10 cellular contexts compared by ENCODE assay signal in the genomic region with DNA sequence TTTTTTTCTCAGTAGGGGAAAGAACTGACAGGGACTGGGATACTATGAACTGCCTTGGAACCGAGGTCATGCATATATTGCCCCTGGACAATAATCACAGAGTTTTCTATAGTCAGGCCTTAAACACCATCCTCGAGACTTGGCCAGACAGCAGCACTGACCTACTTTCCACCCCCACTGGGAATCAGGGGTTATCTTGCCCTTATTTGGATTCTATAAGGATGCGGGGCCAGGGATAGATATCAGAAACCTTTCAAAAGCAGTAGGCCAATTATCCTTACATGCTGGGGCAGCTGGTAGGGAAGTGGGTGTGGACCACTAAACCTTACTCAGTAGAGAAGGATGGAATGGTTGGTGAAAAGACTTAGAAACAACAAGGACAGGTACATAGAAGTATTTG. TPM values are rescaled to one million over a fixed set of nuclear protein-coding genes. Genes with fewer than 3 reads are reported as not detected.
DNase-seq lines count a peak whose midpoint lies in the region; ATAC-seq, FAIRE-seq and TF ChIP-seq lines count a peak whose summit lies in the region.
"Had no signal": no experiment of that assay in that cellular context is flagged by ENCODE, and none has a peak within 500 bp of the region (broad histone marks: within the 10 kb centered on the region; RNA-seq: fewer than 3 reads in every experiment).

No MANE protein-coding gene starts in this region.

- peak overlapping the region; percentile 38 for H3K27ac Mint-ChIP-seq in osteocyte (ENCODE audit: unreplicated experiment)

- no peak overlapping the region for H2BK120ac ChIP-seq in H1 (replicated peaks; ENCODE audit: low read depth, low read length)

- ATAC-seq in HG02571 (IDR thresholded peaks at IDR 0.05; ENCODE audit: unreplicated experiment) = no peak
- ATAC-seq in GM21717 (IDR thresholded peaks at IDR 0.05; ENCODE audit: unreplicated experiment) = no peak

- peaks cover 12% of the 10 kb centered on the region for H3K23me2 ChIP-seq in H1 (ENCODE audit: low read depth, low read length)

- DNase-seq in H1 (ENCODE audit: low read depth in 1 of 2, low spot score in 2 of 2) = no peak
- no peak for DNase-seq in osteocyte (ENCODE audit: extremely low spot score, unreplicated experiment)
- DNase-seq in hippocampal formation (lab: John Stamatoyannopoulos, UW) = no peak
- no peak for DNase-seq in ACHN
- DNase-seq: NCI-H2029 had no signal

- no peak overlapping the region for H2BK20ac ChIP-seq in H1 (ENCODE audit: low read length)

- H3K56ac ChIP-seq in H1 (replicated peaks; ENCODE audit: insufficient read length, low read depth, low read length) = no peak overlapping the region

- H3K36me3 Mint-ChIP-seq in osteocyte (ENCODE audit: unreplicated experiment) = peaks cover 4% of the 10 kb centered on the region

- POLR2A ChIA-PET in H1 (lab: Charles Lee; ENCODE audit: partially characterized antibody) = interaction anchor here (0.9 to 7.8 kb wide), 9 partner anchors 7 to 753 kb away, joined by 3 to 148 read pairs (median 5); partner anchors contain the start of genes ARHGEF40, PARP2, PNP and TMEM253

- H3K36me3 ChIP-seq in BLaER1 = peaks cover 19% of the 10 kb centered on the region
- peaks cover 19% of the 10 kb centered on the region for H3K36me3 ChIP-seq in HUES64 (ENCODE audit: insufficient read depth, low read length)
- peaks cover 5 to 16% (median 11%) of the 10 kb centered on the region in 4 experiments; a peak in 7 of 8 replicates for H3K36me3 ChIP-seq in H1 (ENCODE audit: control insufficient read depth in 2 of 4, insufficient read depth in 4 of 4, low read length in 3 of 4)
- H3K36me3 ChIP-seq: prostate gland had no signal

- peaks cover 40% of the 10 kb centered on the region for H3K4me1 Mint-ChIP-seq in osteocyte (ENCODE audit: unreplicated experiment)

- TF ChIP-seq EP300 in H1 (IDR thresholded peaks at IDR 0.05; ENCODE audit: borderline replicate concordance in 1 of 2, low read depth in 2 of 2, low read length in 2 of 2) = no peak

- no peak for TF ChIP-seq RAD21 in H1 (IDR thresholded peaks at IDR 0.05 in 1 of 2, conservative IDR thresholded peaks at IDR 0.05 in 1 of 2; ENCODE audit: low read depth in 2 of 2, low read length in 2 of 2)

- 88% methylated on average over 3 of the region's 3 CpGs for WGBS in HUES64
- WGBS in H1 (ENCODE audit: extremely low coverage in 1 of 2, insufficient coverage in 1 of 2, insufficient read length in 1 of 2, insufficient replicate concordance in 2 of 2, low coverage in 1 of 2, low lambda C conversion rate in 2 of 2, missing lambda C conversion rate in 1 of 2), 2 experiments = 80% methylated on average over 3 of the region's 3 CpGs; no CpG with 5 or more reads in 1 of the 2 experiments

- no peak overlapping the region for H3K18ac ChIP-seq in H1 (ENCODE audit: extremely low read depth, low read length)

- peaks cover 4 to 55% of the 10 kb centered on the region in 2 experiments for H3K79me2 ChIP-seq in H1 (ENCODE audit: control insufficient read depth in 1 of 2, insufficient read depth in 2 of 2, low read length in 2 of 2)

- TF ChIP-seq POLR2A in H1 (IDR thresholded peaks at IDR 0.05; ENCODE audit: control extremely low read depth in 1 of 2, low read depth in 2 of 2, low read length in 2 of 2) = no peak

- no peak overlapping the region for H2BK15ac ChIP-seq in H1 (ENCODE audit: low read length)

- H2BK5ac ChIP-seq in H1 (ENCODE audit: low read depth, low read length) = no peak overlapping the region

- H3K4me3 ChIP-seq in BLaER1 = no peak overlapping the region
- H3K4me3 ChIP-seq in HUES64 (ENCODE audit: low read length) = peak overlapping the region; percentile 72
- H3K4me3 ChIP-seq in H1 (ENCODE audit: extremely low read depth in 1 of 4, insufficient read depth in 2 of 4, low read depth in 3 of 4, low read length in 4 of 4) = peak overlapping the region; percentile 1 to 85 (median 36); a peak in 5 of 8 replicates
- H3K4me3 ChIP-seq: prostate gland had no signal

- in situ Hi-C loops in ACHN (cut with HindIII; ENCODE audit: low pct_ligation_motif_present, low pct_unique_long_range_greater_than_20kb, low sequenced_read_pairs) = no loop called here

- H3K9me3 ChIP-seq in BLaER1 = no peaks in the 10 kb centered on the region
- no peaks in the 10 kb centered on the region for H3K9me3 ChIP-seq in HUES64 (ENCODE audit: insufficient read depth, low read depth, low read length)
- no peaks in the 10 kb centered on the region for H3K9me3 ChIP-seq in H1 (ENCODE audit: insufficient read depth in 2 of 2, low read depth in 1 of 2, low read length in 1 of 2)
- H3K9me3 ChIP-seq: prostate gland had no signal

- no peak overlapping the region for H4K91ac ChIP-seq in H1 (replicated peaks; ENCODE audit: insufficient read length, low read length)

- no peak for TF ChIP-seq CTCF in H1 (IDR thresholded peaks at IDR 0.05; ENCODE audit: control extremely low read depth in 1 of 3, insufficient read depth in 1 of 3, low read depth in 1 of 3, low read length in 3 of 3)
- TF ChIP-seq CTCF in osteocyte (IDR thresholded peaks at IDR 0.05) = no peak

- no peak overlapping the region for H3K14ac ChIP-seq in H1 (ENCODE audit: insufficient read length)

- no peak overlapping the region for H4K5ac ChIP-seq in H1 (ENCODE audit: insufficient read length, low read depth, low read length)

- peaks cover 4% of the 10 kb centered on the region for H3K79me1 ChIP-seq in H1 (ENCODE audit: low read depth, low read length)

- peaks cover 81% of the 10 kb centered on the region for H3K4me1 ChIP-seq in BLaER1
- H3K4me1 ChIP-seq in HUES64 (ENCODE audit: insufficient read depth, low read length) = peaks cover 50% of the 10 kb centered on the region
- H3K4me1 ChIP-seq in H1 (replicated peaks in 1 of 4; ENCODE audit: control insufficient read depth in 3 of 4, insufficient read depth in 4 of 4, low read length in 3 of 4) = peaks cover 16 to 35% (median 24%) of the 10 kb centered on the region in 4 experiments

- H4K20me1 ChIP-seq in BLaER1 = peaks cover 51% of the 10 kb centered on the region
- H4K20me1 ChIP-seq in H1 (replicated peaks in 1 of 2; ENCODE audit: control insufficient read depth in 1 of 2, insufficient read depth in 2 of 2, low read length in 2 of 2) = peaks cover 2 to 3% of the 10 kb centered on the region in 2 experiments

- FAIRE-seq in H1 (lab: Jason Lieb, UNC) = no peak

- no peak overlapping the region for H2AK5ac ChIP-seq in H1 (ENCODE audit: low read depth, low read length)

- H3K4me2 ChIP-seq in BLaER1 = peak overlapping the region; percentile 86
- H3K4me2 ChIP-seq in H1 (ENCODE audit: insufficient read depth in 1 of 2, low read depth in 2 of 2, low read length in 2 of 2) = peak overlapping the region; percentile 90 to 91

- H3K4ac ChIP-seq in H1 (replicated peaks; ENCODE audit: insufficient read length, low read depth, low read length) = no peak overlapping the region

- no peaks in the 10 kb centered on the region for H3K27me3 Mint-ChIP-seq in osteocyte (ENCODE audit: unreplicated experiment)

- H3K27ac ChIP-seq in BLaER1 (no peak overlapping the region), HUES64 (ENCODE audit: low read depth, low read length) (peak overlapping the region; percentile 41; the same call in 1 of the 2 replicates), H1 (ENCODE audit: low read depth, low read length) (no peak overlapping the region)

- H4K8ac ChIP-seq in H1 (ENCODE audit: extremely low read depth, insufficient read depth, low read length) = no peak overlapping the region

- H3K4me3 Mint-ChIP-seq in osteocyte (ENCODE audit: unreplicated experiment) = no peak overlapping the region

- CTCF ChIA-PET in H1 (lab: Charles Lee; ENCODE audit: partially characterized antibody) = interaction anchor here (0.6 to 7.8 kb wide), 12 partner anchors 10 to 116 kb away, joined by 3 to 239 read pairs (median 12); partner anchors contain the start of genes ARHGEF40 and TMEM253

- no peak overlapping the region for H2AFZ ChIP-seq in H1 (ENCODE audit: low read length)

- H3K9ac ChIP-seq in BLaER1 = peak overlapping the region; percentile 12; the same call in 1 of the 2 replicates
- H3K9ac ChIP-seq in HUES64 (ENCODE audit: low read depth, low read length) = no peak overlapping the region
- H3K9ac ChIP-seq in H1 (replicated peaks in 1 of 4; ENCODE audit: extremely low read depth in 1 of 4, low read depth in 3 of 4, low read length in 3 of 4) = no peak overlapping the region

- no peak overlapping the region for H2BK12ac ChIP-seq in H1 (ENCODE audit: low read depth, low read length)

- H3K27me3 ChIP-seq in BLaER1 = no peaks in the 10 kb centered on the region
- H3K27me3 ChIP-seq in HUES64 (ENCODE audit: insufficient read depth, low read length) = no peaks in the 10 kb centered on the region
- no peaks in the 10 kb centered on the region for H3K27me3 ChIP-seq in H1 (replicated peaks in 1 of 4; ENCODE audit: control insufficient read depth in 3 of 4, extremely low read depth in 1 of 4, insufficient read depth in 3 of 4, low read length in 3 of 4)

- no peaks in the 10 kb centered on the region for H3K9me3 Mint-ChIP-seq in osteocyte (ENCODE audit: unreplicated experiment)

- no peak overlapping the region for H3K23ac ChIP-seq in H1 (ENCODE audit: insufficient read length)

RNA-seq across cellular contexts. Expression of gene ZNF219, which starts 2.0 kb away (rescaled TPM):
- 83.6 TPM for polyA plus RNA-seq in HUES64 (2013, experiment 1 of 2)
- 87.7 TPM for polyA plus RNA-seq in HUES64 (2013, experiment 2 of 2)
- 108 and 113 TPM in 2 replicates for total RNA-seq in H1 (2021; fragmentation: NEBNext Ultra II Directional; extraction: Animal tissue kit (Norgen Biotek cat#: 25700))
- polyA plus RNA-seq in H1 (2011; rRNA removed) = 160 and 310 TPM in 2 replicates
- 158 TPM for polyA plus RNA-seq in H1 (2011; cell fraction: cytosol; rRNA removed)
- polyA plus RNA-seq in H1 (2011; cell fraction: nucleus; rRNA removed) = 334 TPM
- 67.0 to 90.6 TPM (median 84.5 TPM) in 4 replicates for polyA plus RNA-seq in H1 (2012, experiment 1 of 2)
- 82.6 TPM for polyA plus RNA-seq in H1 (2012, experiment 2 of 2)
- polyA plus RNA-seq in H1 (2013, experiment 1 of 2) = 76.2 TPM
- 67.2 TPM for polyA plus RNA-seq in H1 (2013, experiment 2 of 2)
- 26.2 and 43.7 TPM in 2 replicates for polyA minus RNA-seq in H1 (2011; rRNA and poly(A)+ RNA removed)
- polyA minus RNA-seq in H1 (2011; cell fraction: cytosol; rRNA and poly(A)+ RNA removed) = 73.0 TPM
- polyA minus RNA-seq in H1 (2011; cell fraction: nucleus; rRNA and poly(A)+ RNA removed) = 124 TPM
- total RNA-seq in osteocyte = 20.5 and 25.2 TPM in 2 replicates

RNA-seq across cellular contexts. Expression of gene TMEM253, which starts 4.4 kb away (rescaled TPM):
- 1.5 TPM for polyA plus RNA-seq in HUES64 (2013, experiment 1 of 2)
- 0.63 TPM for polyA plus RNA-seq in HUES64 (2013, experiment 2 of 2)
- total RNA-seq in H1 (2021; fragmentation: NEBNext Ultra II Directional; extraction: Animal tissue kit (Norgen Biotek cat#: 25700)) = 1.3 and 1.9 TPM in 2 replicates
- 1.9 and 2.2 TPM in 2 replicates for polyA plus RNA-seq in H1 (2011; rRNA removed)
- 2.2 TPM for polyA plus RNA-seq in H1 (2011; cell fraction: cytosol; rRNA removed)
- polyA plus RNA-seq in H1 (2011; cell fraction: nucleus; rRNA removed) = 3.2 TPM
- 1.9 to 3.0 TPM (median 2.2 TPM) in 4 replicates for polyA plus RNA-seq in H1 (2012, experiment 1 of 2)
- 1.8 TPM for polyA plus RNA-seq in H1 (2012, experiment 2 of 2)
- polyA plus RNA-seq in H1 (2013, experiment 1 of 2) = 1.6 TPM
- polyA plus RNA-seq in H1 (2013, experiment 2 of 2) = 1.5 TPM
- 0.85 and 2.2 TPM in 2 replicates for polyA minus RNA-seq in H1 (2011; rRNA and poly(A)+ RNA removed)
- polyA minus RNA-seq in H1 (2011; cell fraction: cytosol; rRNA and poly(A)+ RNA removed) = 2.5 TPM
- 2.1 TPM for polyA minus RNA-seq in H1 (2011; cell fraction: nucleus; rRNA and poly(A)+ RNA removed)
- total RNA-seq in osteocyte = 1.2 TPM in 2 replicates
- total RNA-seq: prostate gland had no signal

RNA-seq across cellular contexts. Expression of gene ARHGEF40, which starts 26.3 kb away (rescaled TPM):
- 43.1 TPM for polyA plus RNA-seq in HUES64 (2013, experiment 1 of 2)
- 44.1 TPM for polyA plus RNA-seq in HUES64 (2013, experiment 2 of 2)
- total RNA-seq in H1 (2021; fragmentation: NEBNext Ultra II Directional; extraction: Animal tissue kit (Norgen Biotek cat#: 25700)) = 49.5 and 53.1 TPM in 2 replicates
- polyA plus RNA-seq in H1 (2011; rRNA removed) = 99.6 and 101 TPM in 2 replicates
- polyA plus RNA-seq in H1 (2011; cell fraction: cytosol; rRNA removed) = 59.7 TPM
- polyA plus RNA-seq in H1 (2011; cell fraction: nucleus; rRNA removed) = 228 TPM
- 38.9 to 57.5 TPM (median 53.8 TPM) in 4 replicates for polyA plus RNA-seq in H1 (2012, experiment 1 of 2)
- polyA plus RNA-seq in H1 (2012, experiment 2 of 2) = 42.3 TPM
- 27.6 TPM for polyA plus RNA-seq in H1 (2013, experiment 1 of 2)
- 24.6 TPM for polyA plus RNA-seq in H1 (2013, experiment 2 of 2)
- polyA minus RNA-seq in H1 (2011; rRNA and poly(A)+ RNA removed) = 61.6 and 73.8 TPM in 2 replicates
- 34.4 TPM for polyA minus RNA-seq in H1 (2011; cell fraction: cytosol; rRNA and poly(A)+ RNA removed)
- 54.1 TPM for polyA minus RNA-seq in H1 (2011; cell fraction: nucleus; rRNA and poly(A)+ RNA removed)
- 126 and 139 TPM in 2 replicates for total RNA-seq in osteocyte

RNA-seq across cellular contexts. Expression of gene RNASE8, which starts 38.8 kb away (rescaled TPM):
- not detected for polyA plus RNA-seq in HUES64 (2013, experiment 1 of 2)
- not detected for polyA plus RNA-seq in HUES64 (2013, experiment 2 of 2)
- total RNA-seq in H1 (2021; fragmentation: NEBNext Ultra II Directional; extraction: Animal tissue kit (Norgen Biotek cat#: 25700)) = not detected in 2 replicates
- not detected in 2 replicates for polyA plus RNA-seq in H1 (2011; rRNA removed)
- not detected for polyA plus RNA-seq in H1 (2011; cell fraction: cytosol; rRNA removed)
- not detected for polyA plus RNA-seq in H1 (2011; cell fraction: nucleus; rRNA removed)
- not detected in 4 replicates for polyA plus RNA-seq in H1 (2012, experiment 1 of 2)
- not detected for polyA plus RNA-seq in H1 (2012, experiment 2 of 2)
- not detected for polyA plus RNA-seq in H1 (2013, experiment 1 of 2)
- not detected for polyA plus RNA-seq in H1 (2013, experiment 2 of 2)
- not detected in 2 replicates for polyA minus RNA-seq in H1 (2011; rRNA and poly(A)+ RNA removed)
- polyA minus RNA-seq in H1 (2011; cell fraction: cytosol; rRNA and poly(A)+ RNA removed) = not detected
- polyA minus RNA-seq in H1 (2011; cell fraction: nucleus; rRNA and poly(A)+ RNA removed) = not detected
- not detected in 2 replicates for total RNA-seq in osteocyte
- total RNA-seq: prostate gland had no signal

RNA-seq across cellular contexts. Expression of gene RNASE7, which starts 54.3 kb away (rescaled TPM):
- not detected for polyA plus RNA-seq in HUES64 (2013, experiment 1 of 2)
- polyA plus RNA-seq in HUES64 (2013, experiment 2 of 2) = not detected
- not detected in 2 replicates for total RNA-seq in H1 (2021; fragmentation: NEBNext Ultra II Directional; extraction: Animal tissue kit (Norgen Biotek cat#: 25700))
- not detected in 2 replicates for polyA plus RNA-seq in H1 (2011; rRNA removed)
- polyA plus RNA-seq in H1 (2011; cell fraction: cytosol; rRNA removed) = not detected
- polyA plus RNA-seq in H1 (2011; cell fraction: nucleus; rRNA removed) = 0.13 TPM
- not detected in 4 replicates for polyA plus RNA-seq in H1 (2012, experiment 1 of 2)
- not detected for polyA plus RNA-seq in H1 (2012, experiment 2 of 2)
- 0.04 TPM for polyA plus RNA-seq in H1 (2013, experiment 1 of 2)
- polyA plus RNA-seq in H1 (2013, experiment 2 of 2) = not detected
- polyA minus RNA-seq in H1 (2011; rRNA and poly(A)+ RNA removed) = not detected in 2 replicates
- polyA minus RNA-seq in H1 (2011; cell fraction: cytosol; rRNA and poly(A)+ RNA removed) = not detected
- polyA minus RNA-seq in H1 (2011; cell fraction: nucleus; rRNA and poly(A)+ RNA removed) = not detected
- not detected in 2 replicates for total RNA-seq in osteocyte
